In the genomic region with DNA sequence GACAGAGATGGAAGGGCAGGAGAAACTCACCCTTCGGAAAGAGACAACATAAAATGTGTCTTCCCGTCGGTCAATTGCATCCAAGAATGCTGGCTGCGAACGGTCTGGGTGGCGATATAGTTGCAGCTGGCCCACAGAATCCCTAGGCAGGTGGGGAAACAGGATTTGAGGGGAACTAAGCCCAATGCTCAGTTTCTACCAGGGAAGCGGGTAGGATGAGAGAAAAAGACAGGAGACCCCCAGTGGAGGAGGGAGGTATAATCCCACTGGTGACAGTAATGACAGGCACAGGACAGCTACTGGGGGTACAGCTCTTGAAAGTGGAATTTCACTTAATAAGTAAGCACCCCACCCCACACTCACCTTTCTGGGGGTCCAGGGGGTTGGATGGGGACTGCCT, we compare ENCODE assay signal across 9 cellular contexts. TPM values are rescaled to one million over a fixed set of nuclear protein-coding genes. Genes with fewer than 3 reads are reported as not detected.
DNase-seq lines count a peak whose midpoint lies in the region; ATAC-seq and TF ChIP-seq lines count a peak whose summit lies in the region.
"Had no signal": no experiment of that assay in that cellular context is flagged by ENCODE, and none has a peak within 500 bp of the region (broad histone marks: within the 10 kb centered on the region; RNA-seq: fewer than 3 reads in every experiment).

No MANE protein-coding gene starts in this region.

- ATAC-seq in lung (ENCODE audit: insufficient read depth, low FRiP score) (no peak), omental fat pad (ENCODE audit: low FRiP score) (no peak)

- H3K79me2 ChIP-seq in GM23248 (ENCODE audit: insufficient read depth), result no peaks in the 10 kb centered on the region

- no peak overlapping the region for H3K4me3 ChIP-seq in BJ (ENCODE audit: low read depth, low read length)
- H3K4me3 ChIP-seq in GM23248, result no peak overlapping the region
- H3K4me3 ChIP-seq in WI38 (ENCODE audit: low read depth, low read length), result no peak overlapping the region
- no peak overlapping the region for H3K4me3 ChIP-seq in lung

- TF ChIP-seq CTCF in BJ (IDR thresholded peaks at IDR 0.05; ENCODE audit: insufficient read depth, low read depth, low read length) (peak; percentile 52), WI38 (IDR thresholded peaks at IDR 0.05; ENCODE audit: low read depth, low read length) (peak; percentile 57), lung (IDR thresholded peaks at IDR 0.05; ENCODE audit: control extremely low read depth, extremely low read depth) (peak; percentile 3), omental fat pad (IDR thresholded peaks at IDR 0.05) (no peak)

- peaks cover 27% of the 10 kb centered on the region for H3F3A ChIP-seq in GM23248 (ENCODE audit: insufficient read depth)

- H2AFZ ChIP-seq in GM23248, result no peak overlapping the region

- in situ Hi-C loops in GM23248 (cut with MboI), result no loop called here

- no peaks in the 10 kb centered on the region for H3K27me3 ChIP-seq in BJ (ENCODE audit: control insufficient read depth, insufficient read depth, low read length)
- H3K27me3 ChIP-seq in GM23248 (replicated peaks; ENCODE audit: insufficient read depth), result no peaks in the 10 kb centered on the region
- H3K27me3 ChIP-seq in lung (ENCODE audit: control insufficient read depth, insufficient read depth), result no peaks in the 10 kb centered on the region

- H3K27ac ChIP-seq in GM23248 (no peak overlapping the region), lung (ENCODE audit: low read depth in 1 of 2, low read length in 1 of 2) (peak overlapping the region in 1 of 2 donors; percentile 23)

- H3K36me3 ChIP-seq in BJ (ENCODE audit: control insufficient read depth, insufficient read depth, low read length) (peaks cover 22% of the 10 kb centered on the region), GM23248 (ENCODE audit: low read depth) (peaks cover 5% of the 10 kb centered on the region; the same call in 1 of the 2 replicates), lung (ENCODE audit: control insufficient read depth in 2 of 2, insufficient read depth in 2 of 2, low read length in 2 of 2) (peaks cover 0 to 38% of the 10 kb centered on the region in 2 donors)

- H3K9ac ChIP-seq in GM23248, result no peak overlapping the region

- no peak overlapping the region for H3K4me2 ChIP-seq in GM23248 (ENCODE audit: unreplicated experiment)

- no peaks in the 10 kb centered on the region for H4K20me1 ChIP-seq in GM23248 (ENCODE audit: insufficient read depth)

- H3K9me3 ChIP-seq in GM23248 (ENCODE audit: low read depth), result no peaks in the 10 kb centered on the region
- no peaks in the 10 kb centered on the region for H3K9me3 ChIP-seq in lung (ENCODE audit: control insufficient read depth in 2 of 2, insufficient read depth in 1 of 2, low read length in 1 of 2)

- no peaks in the 10 kb centered on the region for H3K9me2 ChIP-seq in GM23248 (ENCODE audit: insufficient read depth)

- DNase-seq in BJ (ENCODE audit: low read depth), result no peak
- peak; percentile 45 for DNase-seq in GM23248
- no peak for DNase-seq in lung (ENCODE audit: low spot score)
- DNase-seq in omental fat pad (ENCODE audit: low spot score), result no peak
- DNase-seq in GM19238 (ENCODE audit: insufficient read length, low spot score), result no peak
- no peak for DNase-seq in glomerular visceral epithelial cell (ENCODE audit: extremely low spot score)
- no peak for DNase-seq in ecto neural progenitor cell (ENCODE audit: low spot score)
- DNase-seq: stimulated activated CD4-positive, alpha-beta T cell treated with anti-CD3 and anti-CD28 coated beads, Interleukin-2, amount 100 ng/mL, for 24 hours had no signal

- WGBS in GM23248 (ENCODE audit: low coverage in 1 of 2, low lambda C conversion rate in 2 of 2, missing lambda C conversion rate in 2 of 2), 2 experiments, result 94 to 95% methylated on average over 7 of the region's 7 CpGs
- 93 to 94% methylated on average over 7 of the region's 7 CpGs for WGBS in lung, 2 donors

- POLR2A ChIA-PET in BJ (lab: Charles Lee), result no interaction called here

- CTCF ChIA-PET in BJ (lab: Yijun Ruan, JAX), result interaction anchor here (0.8 to 5.2 kb wide), 9 partner anchors 8 to 79 kb away, joined by 3 to 51 read pairs (median 7); partner anchors contain the start of genes AGPAT1, ATF6B, FKBPL and PRRT1

- H3K4me1 ChIP-seq in GM23248 (ENCODE audit: insufficient read depth), result peaks cover 39% of the 10 kb centered on the region
- peaks cover 9 to 13% of the 10 kb centered on the region in 2 donors for H3K4me1 ChIP-seq in lung (ENCODE audit: control insufficient read depth in 2 of 2, insufficient read depth in 2 of 2, low read length in 2 of 2)

RNA-seq across cellular contexts. Expression of gene TNXB, which starts 7.5 kb away (rescaled TPM):
- polyA plus RNA-seq in BJ (2011; rRNA removed) (0.58 and 0.60 TPM in 2 replicates), GM23248 (2016; fragmentation: Nextera tagmentation; extraction: Ambion mirVana) (5.2 TPM in 2 replicates), lung (10 to 100 TPM; 21.3 to 99.8 TPM)
- polyA minus RNA-seq in BJ (2011; rRNA and poly(A)+ RNA removed), result 0.90 and 1.0 TPM in 2 replicates
- total RNA-seq in GM23248 (2014; rRNA removed; shearing (Covaris generic)), result 23.5 and 23.8 TPM in 2 replicates
- total RNA-seq in lung (100 to 1,000 TPM in 1 of 2 donors, 10 to 100 TPM in 1; 56.9 to 117 TPM), omental fat pad (100 to 1,000 TPM; 129 to 311 (median 137) TPM)

RNA-seq across cellular contexts. Expression of gene ATF6B, which starts 11.4 kb away (rescaled TPM):
- polyA plus RNA-seq in BJ (2011; rRNA removed), result 46.5 and 69.2 TPM in 2 replicates
- 39.9 and 51.8 TPM in 2 replicates for polyA minus RNA-seq in BJ (2011; rRNA and poly(A)+ RNA removed)
- 33.3 and 37.3 TPM in 2 replicates for total RNA-seq in GM23248 (2014; rRNA removed; shearing (Covaris generic))
- polyA plus RNA-seq in GM23248 (2016; fragmentation: Nextera tagmentation; extraction: Ambion mirVana), result 51.7 and 54.1 TPM in 2 replicates
- 100 to 1,000 TPM in 1 of 2 donors, 10 to 100 TPM in 1; 50.3 to 101 TPM for total RNA-seq in lung
- 10 to 100 TPM; 50.1 to 74.5 TPM for polyA plus RNA-seq in lung
- 10 to 100 TPM; 23.2 to 44.3 (median 24.4) TPM for total RNA-seq in omental fat pad

RNA-seq across cellular contexts. Expression of gene FKBPL, which starts 13.4 kb away (rescaled TPM):
- 5.3 and 5.6 TPM in 2 replicates for polyA plus RNA-seq in BJ (2011; rRNA removed)
- polyA minus RNA-seq in BJ (2011; rRNA and poly(A)+ RNA removed), result 2.6 and 5.1 TPM in 2 replicates
- 2.9 and 5.3 TPM in 2 replicates for total RNA-seq in GM23248 (2014; rRNA removed; shearing (Covaris generic))
- 6.2 and 6.9 TPM in 2 replicates for polyA plus RNA-seq in GM23248 (2016; fragmentation: Nextera tagmentation; extraction: Ambion mirVana)
- 1 to 10 TPM; 2.5 to 4.2 TPM for total RNA-seq in lung
- polyA plus RNA-seq in lung, result 1 to 10 TPM; 5.1 to 7.3 TPM
- total RNA-seq in omental fat pad, result 1 to 10 TPM; 2.1 to 3.9 (median 2.7) TPM

RNA-seq across cellular contexts. Expression of gene PRRT1, which starts 35.1 kb away (rescaled TPM):
- polyA plus RNA-seq in BJ (2011; rRNA removed) (0.77 and 0.78 TPM in 2 replicates), GM23248 (2016; fragmentation: Nextera tagmentation; extraction: Ambion mirVana) (2.1 and 2.2 TPM in 2 replicates), lung (1 to 10 TPM in 1 of 2 donors, under 1 TPM in 1; 0.53 to 1.4 TPM)
- polyA minus RNA-seq in BJ (2011; rRNA and poly(A)+ RNA removed), result 0.57 and 0.98 TPM in 2 replicates
- 1.2 TPM in 1 of 2 replicates, not detected in the other for total RNA-seq in GM23248 (2014; rRNA removed; shearing (Covaris generic))
- total RNA-seq in lung (1 to 10 TPM in 1 of 2 donors, under 1 TPM in 1; 0.57 to 2.0 TPM), omental fat pad (1 to 10 TPM in 1 of 4 donors, under 1 TPM in 3; 0.24 to 1.0 (median 0.34) TPM)

RNA-seq across cellular contexts. Expression of gene PPT2, which starts 37.3 kb away (rescaled TPM):
- polyA plus RNA-seq in BJ (2011; rRNA removed), result 24.2 and 31.9 TPM in 2 replicates
- 11.2 and 14.6 TPM in 2 replicates for polyA minus RNA-seq in BJ (2011; rRNA and poly(A)+ RNA removed)
- 12.8 and 16.2 TPM in 2 replicates for total RNA-seq in GM23248 (2014; rRNA removed; shearing (Covaris generic))
- polyA plus RNA-seq in GM23248 (2016; fragmentation: Nextera tagmentation; extraction: Ambion mirVana), result 10.3 and 14.3 TPM in 2 replicates
- total RNA-seq in lung, result 100 to 1,000 TPM in 1 of 2 donors, 10 to 100 TPM in 1; 14.9 to 212 TPM
- 1 to 10 TPM; 5.7 to 7.3 TPM for polyA plus RNA-seq in lung
- total RNA-seq in omental fat pad, result 100 to 1,000 TPM in 1 of 4 donors, 10 to 100 TPM in 3; 21.5 to 161 (median 34.3) TPM

Comparison
In these comparisons a context has a peak if more than half of its experiments do, and no peak if none do; other contexts are left out.
1. CTCF ChIP-seq: peak in BJ (single experiment), WI38 (single experiment) and lung (single experiment); none in omental fat pad (0 of 3).